ENCODE assay signal across 15 cellular contexts in genomic region chr20:17560344-17561074, GRCh38. TPM values are rescaled to one million over a fixed set of nuclear protein-coding genes. Genes with fewer than 3 reads are reported as not detected.
DNase-seq lines count a peak whose midpoint lies in the region; ATAC-seq and TF ChIP-seq lines count a peak whose summit lies in the region.
"Had no signal": no experiment of that assay in that cellular context is flagged by ENCODE, and none has a peak within 500 bp of the region (broad histone marks: within the 10 kb centered on the region; RNA-seq: fewer than 3 reads in every experiment).

No MANE protein-coding gene starts in this region.

- no peaks in the 10 kb centered on the region for H3K9me3 Mint-ChIP-seq in activated T-cell treated with anti-CD3 and anti-CD28 coated beads, Interleukin-2, amount 50 U/mL, for 4 hours

- peaks cover 30% of the 10 kb centered on the region for H3K4me1 Mint-ChIP-seq in activated T-cell treated with anti-CD3 and anti-CD28 coated beads, Interleukin-2, amount 50 U/mL, for 4 hours (ENCODE audit: low read depth)

- H3K4me1 ChIP-seq in left lung (peaks cover 20 to 34% of the 10 kb centered on the region in 2 donors), tibial artery (peaks cover 0 to 98% (median 74%) of the 10 kb centered on the region in 4 donors), mucosa of descending colon (ENCODE audit: low read depth) (peaks cover 29% of the 10 kb centered on the region), right atrium auricular region (peaks cover 0 to 50% of the 10 kb centered on the region in 2 donors)

- no peaks in the 10 kb centered on the region for H3K9me3 ChIP-seq in left lung
- no peaks in the 10 kb centered on the region for H3K9me3 ChIP-seq in tibial artery
- H3K9me3 ChIP-seq in mucosa of descending colon, result no peaks in the 10 kb centered on the region
- H3K9me3 ChIP-seq in right atrium auricular region, result no peaks in the 10 kb centered on the region

- H3K4me3 Mint-ChIP-seq in activated T-cell treated with anti-CD3 and anti-CD28 coated beads, Interleukin-2, amount 50 U/mL, for 4 hours, result no peak overlapping the region
- H3K4me3 Mint-ChIP-seq: T-helper 17 cell had no signal

- TF ChIP-seq CTCF in left lung (IDR thresholded peaks at IDR 0.05), result no peak
- TF ChIP-seq CTCF in tibial artery (IDR thresholded peaks at IDR 0.05), result no peak
- no peak for TF ChIP-seq CTCF in mucosa of descending colon (IDR thresholded peaks at IDR 0.05)
- TF ChIP-seq CTCF in right atrium auricular region (IDR thresholded peaks at IDR 0.05), result no peak

- no peak for DNase-seq in activated T-cell treated with anti-CD3 and anti-CD28 coated beads, Interleukin-2, amount 50 U/mL, for 4 hours
- no peak for DNase-seq in activated T-cell treated with anti-CD3 and anti-CD28 coated beads, Interleukin-2, amount 50 U/mL, for 1 hour
- DNase-seq in activated CD8-positive, alpha-beta memory T cell treated with anti-CD3 and anti-CD28 coated beads, Interleukin-2, amount 50 U/mL, for 48 hours, result peak; percentile 58
- DNase-seq in left lung (no peak), tibial artery (no peak), H7 (no peak), mucosa of descending colon (no peak), right atrium auricular region (ENCODE audit: low spot score) (no peak)
- DNase-seq: amniotic stem cell, cortex of kidney, Karpas-422, NCI-H1436 treated with DMSO at 0.1 percent for 48 hours, NCI-H526 treated with DMSO at 0.1 percent for 48 hours, substantia nigra, T-helper 17 cell had no signal

- no peaks in the 10 kb centered on the region for H3K36me3 ChIP-seq in left lung
- H3K36me3 ChIP-seq in tibial artery, result no peaks in the 10 kb centered on the region
- no peaks in the 10 kb centered on the region for H3K36me3 ChIP-seq in H7 (replicated peaks; ENCODE audit: control insufficient read depth, insufficient read depth, low read length)
- H3K36me3 ChIP-seq in mucosa of descending colon (ENCODE audit: low read depth), result no peaks in the 10 kb centered on the region
- no peaks in the 10 kb centered on the region for H3K36me3 ChIP-seq in right atrium auricular region

- H3K36me3 Mint-ChIP-seq in activated T-cell treated with anti-CD3 and anti-CD28 coated beads, Interleukin-2, amount 50 U/mL, for 4 hours (ENCODE audit: insufficient read depth), result no peaks in the 10 kb centered on the region

- H3K4me3 ChIP-seq in left lung, result no peak overlapping the region
- H3K4me3 ChIP-seq in tibial artery, result no peak overlapping the region
- H3K4me3 ChIP-seq in H7 (ENCODE audit: insufficient read depth, low read depth, low read length), result no peak overlapping the region
- H3K4me3 ChIP-seq in mucosa of descending colon, result no peak overlapping the region
- H3K4me3 ChIP-seq in right atrium auricular region, result no peak overlapping the region

- H3K27me3 Mint-ChIP-seq in activated T-cell treated with anti-CD3 and anti-CD28 coated beads, Interleukin-2, amount 50 U/mL, for 4 hours (ENCODE audit: low read depth), result no peaks in the 10 kb centered on the region

- peak; percentile 62 to 64 for ATAC-seq in activated T-cell treated with anti-CD3 and anti-CD28 coated beads, Interleukin-2, amount 50 U/mL, for 4 hours
- ATAC-seq in left lung, result no peak
- no peak for ATAC-seq in mucosa of descending colon
- ATAC-seq: T-helper 17 cell had no signal

- H3K27me3 ChIP-seq in left lung (no peaks in the 10 kb centered on the region), tibial artery (no peaks in the 10 kb centered on the region), H7 (ENCODE audit: control insufficient read depth, insufficient read depth, low read length) (no peaks in the 10 kb centered on the region), right atrium auricular region (no peaks in the 10 kb centered on the region)

- peak overlapping the region; percentile 89 to 97 for H3K27ac ChIP-seq in left lung
- H3K27ac ChIP-seq in tibial artery, result peak overlapping the region; percentile 99 to 100
- H3K27ac ChIP-seq in right atrium auricular region, result peak overlapping the region in 1 of 2 donors; percentile 6

- intact Hi-C loops in left lung (cut with DNase I), result no loop called here
- intact Hi-C loops in tibial artery (cut with DNase I; ENCODE audit: low total_unique reads), result no loop called here
- intact Hi-C loops in mucosa of descending colon (cut with DNase I, micrococcal nuclease), result no loop called here

RNA-seq across cellular contexts. Expression of gene DSTN, which starts 9.4 kb away (rescaled TPM):
- 10 to 100 TPM; 55.0 to 70.3 (median 63.6) TPM for total RNA-seq in activated T-cell treated with anti-CD3 and anti-CD28 coated beads, Interleukin-2, amount 50 U/mL, for 4 hours
- total RNA-seq in left lung (100 to 1,000 TPM; 504 to 551 TPM), mucosa of descending colon (100 to 1,000 TPM; 261 to 946 (median 284) TPM), right atrium auricular region (100 to 1,000 TPM; 585 to 760 TPM)
- total RNA-seq in H7 (2014; rRNA removed; shearing (Covaris generic)), result 112 and 126 TPM in 2 replicates

RNA-seq across cellular contexts. Expression of gene BFSP1, which starts 29.3 kb away (rescaled TPM):
- total RNA-seq in activated T-cell treated with anti-CD3 and anti-CD28 coated beads, Interleukin-2, amount 50 U/mL, for 4 hours, result under 1 TPM; 0.15 to 0.45 (median 0.16) TPM
- total RNA-seq in left lung (1 to 10 TPM; 1.9 TPM), mucosa of descending colon (1 to 10 TPM in 1 of 3 donors, under 1 TPM in 2; 0.17 to 1.1 (median 0.70) TPM), right atrium auricular region (1 to 10 TPM in 1 of 2 donors, under 1 TPM in 1; 0.51 to 1.3 TPM)
- 3.1 and 5.0 TPM in 2 replicates for total RNA-seq in H7 (2014; rRNA removed; shearing (Covaris generic))

Comparison
In these comparisons a context has a peak if more than half of its experiments do, and no peak if none do; other contexts are left out.
1. ATAC-seq: peak in activated T-cell treated with anti-CD3 and anti-CD28 coated beads, Interleukin-2, amount 50 U/mL, for 4 hours (2 of 2); none in left lung (single experiment) and mucosa of descending colon (single experiment).